Comparison of ENCODE assay signal across 21 cellular contexts in genomic region chr5:946720-947625, GRCh38. TPM values are rescaled to one million over a fixed set of nuclear protein-coding genes. Genes with fewer than 3 reads are reported as not detected.
DNase-seq lines count a peak whose midpoint lies in the region; ATAC-seq, FAIRE-seq and TF ChIP-seq lines count a peak whose summit lies in the region.
"Had no signal": no experiment of that assay in that cellular context is flagged by ENCODE, and none has a peak within 500 bp of the region (broad histone marks: within the 10 kb centered on the region; RNA-seq: fewer than 3 reads in every experiment).

No MANE protein-coding gene starts in this region.

- no TSS peak for BruUV-seq in K562 (replicated peaks; lab: Mats Ljungman, UMichigan)

- no peak overlapping the region for H3K4me3 ChIP-seq in K562
- H3K4me3 ChIP-seq in right lobe of liver, result no peak overlapping the region
- H3K4me3 ChIP-seq: adrenal gland, cardiac muscle cell, psoas muscle, SJCRH30 had no signal

- CTCF ChIA-PET in K562 (lab: Yijun Ruan, JAX; ENCODE audit: low intra/inter-chr PET ratio), result no interaction called here

- DNase-seq in activated T-cell treated with anti-CD3 and anti-CD28 coated beads, Interleukin-2, amount 50 U/mL, for 4 hours, result peak; percentile 1
- DNase-seq in activated T-cell treated with anti-CD3 and anti-CD28 coated beads for 4 hours (no peak), K562 (ENCODE audit: extremely low read depth in 1 of 4, low spot score in 3 of 4) (no peak), right lobe of liver (no peak), type B pancreatic cell (ENCODE audit: extremely low spot score, unreplicated experiment) (no peak), DMS 273 treated with DMSO at 0.1 percent for 48 hours (lab: John Stamatoyannopoulos, UW) (no peak), GDM1 (lab: John Stamatoyannopoulos, UW) (no peak)
- DNase-seq: activated CD4-positive, CD25-positive, alpha-beta regulatory T cell; activated gamma-delta T cell; DMS153; effector CD8-positive, alpha-beta T cell; naive thymus-derived CD8-positive, alpha-beta T cell; NCI-H2081 treated with DMSO at 0.1 percent for 48 hours; SJCRH30 had no signal

- intact Hi-C loops in K562 (cut with micrococcal nuclease) (no loop called here), right lobe of liver (cut with DNase I) (no loop called here)

- H3K27me3 Mint-ChIP-seq in activated T-cell treated with anti-CD3 and anti-CD28 coated beads, Interleukin-2, amount 50 U/mL, for 4 hours (ENCODE audit: low read depth), result peaks cover 70% of the 10 kb centered on the region
- H3K27me3 Mint-ChIP-seq in type B pancreatic cell, result peaks cover 37% of the 10 kb centered on the region

- H3K27ac Mint-ChIP-seq in type B pancreatic cell, result peak overlapping the region; percentile 39
- H3K27ac Mint-ChIP-seq: naive thymus-derived CD8-positive, alpha-beta T cell; stimulated activated effector memory CD8-positive, alpha-beta T cell treated with anti-CD3 and anti-CD28 coated beads, Interleukin-12 subunit alpha, Interleukin-12 subunit beta, amount 100 ng/mL, for 72 hours; T-helper 2 cell treated with Interferon-gamma antibody and Interleukin-4, amounts not matched to agents 5 μg/mL and 100 μg/mL, for 36 hours had no signal

- TF ChIP-seq EP300 in K562 (IDR thresholded peaks at IDR 0.05; ENCODE audit: low read length), result no peak

- no peak overlapping the region for H2AFZ ChIP-seq in K562 (ENCODE audit: low read depth, low read length)

- H3K27me3 ChIP-seq in K562 (ENCODE audit: control insufficient read depth in 2 of 2, insufficient read depth in 2 of 2, low read length in 2 of 2) (peaks cover 25 to 75% of the 10 kb centered on the region in 2 experiments; a peak in 4 of 5 replicates), right lobe of liver (no peaks in the 10 kb centered on the region)
- H3K27me3 ChIP-seq: adrenal gland had no signal

- no peaks in the 10 kb centered on the region for H3K4me1 Mint-ChIP-seq in activated T-cell treated with anti-CD3 and anti-CD28 coated beads, Interleukin-2, amount 50 U/mL, for 4 hours (ENCODE audit: low read depth)
- H3K4me1 Mint-ChIP-seq in type B pancreatic cell (ENCODE audit: unreplicated experiment), result peaks cover 30% of the 10 kb centered on the region
- H3K4me1 Mint-ChIP-seq: stimulated activated effector memory CD8-positive, alpha-beta T cell treated with anti-CD3 and anti-CD28 coated beads, Interleukin-12 subunit alpha, Interleukin-12 subunit beta, amount 100 ng/mL, for 72 hours had no signal

- peaks cover 10% of the 10 kb centered on the region for H4K20me1 ChIP-seq in K562 (replicated peaks; ENCODE audit: control insufficient read depth, insufficient read depth, low read length)

- FAIRE-seq in K562 (lab: Jason Lieb, UNC), result no peak

- H3K9me1 ChIP-seq in K562 (ENCODE audit: control insufficient read depth, insufficient read depth, low read length), result no peaks in the 10 kb centered on the region

- ATAC-seq in activated T-cell treated with anti-CD3 and anti-CD28 coated beads, Interleukin-2, amount 50 U/mL, for 4 hours, result no peak
- ATAC-seq in K562 (no peak), right lobe of liver (peak in 3 of 4 donors; percentile 16 to 33 (median 20)), GM19023 (IDR thresholded peaks at IDR 0.05; ENCODE audit: unreplicated experiment) (no peak)
- ATAC-seq: naive thymus-derived CD8-positive, alpha-beta T cell; psoas muscle; stimulated activated effector memory CD8-positive, alpha-beta T cell treated with anti-CD3 and anti-CD28 coated beads, Interleukin-12 subunit alpha, Interleukin-12 subunit beta, amount 100 ng/mL, for 72 hours had no signal

- no peaks in the 10 kb centered on the region for H3K36me3 Mint-ChIP-seq in activated T-cell treated with anti-CD3 and anti-CD28 coated beads, Interleukin-2, amount 50 U/mL, for 4 hours (ENCODE audit: insufficient read depth)
- no peaks in the 10 kb centered on the region for H3K36me3 Mint-ChIP-seq in type B pancreatic cell
- H3K36me3 Mint-ChIP-seq: stimulated activated effector memory CD8-positive, alpha-beta T cell treated with anti-CD3 and anti-CD28 coated beads, Interleukin-12 subunit alpha, Interleukin-12 subunit beta, amount 100 ng/mL, for 72 hours had no signal

- no peak overlapping the region for H3K4me3 Mint-ChIP-seq in activated T-cell treated with anti-CD3 and anti-CD28 coated beads, Interleukin-2, amount 50 U/mL, for 4 hours
- peak overlapping the region; percentile 45 for H3K4me3 Mint-ChIP-seq in type B pancreatic cell
- H3K4me3 Mint-ChIP-seq: naive thymus-derived CD8-positive, alpha-beta T cell; stimulated activated effector memory CD8-positive, alpha-beta T cell treated with anti-CD3 and anti-CD28 coated beads, Interleukin-12 subunit alpha, Interleukin-12 subunit beta, amount 100 ng/mL, for 72 hours; T-helper 2 cell treated with Interferon-gamma antibody and Interleukin-4, amounts not matched to agents 5 μg/mL and 100 μg/mL, for 36 hours had no signal

- H3K79me2 ChIP-seq in K562 (ENCODE audit: control insufficient read depth, insufficient read depth, low read length), result no peaks in the 10 kb centered on the region

- H3K27ac ChIP-seq in K562 (ENCODE audit: extremely low read depth, low read depth, low read length), result no peak overlapping the region
- H3K27ac ChIP-seq in right lobe of liver, result no peak overlapping the region
- H3K27ac ChIP-seq: C4-2B, cardiac muscle cell, psoas muscle, SJCRH30 had no signal

- 4% methylated on average over 30 of the region's 30 CpGs for WGBS in K562 (ENCODE audit: insufficient coverage, low coverage, missing lambda C conversion rate)
- WGBS in right lobe of liver (ENCODE audit: insufficient coverage, low coverage, low lambda C conversion rate, missing lambda C conversion rate), result 33% methylated on average over 8 of the region's 30 CpGs

- H3K9me3 ChIP-seq in K562 (replicated peaks; ENCODE audit: control insufficient read depth, insufficient read depth, low read depth, low read length) (no peaks in the 10 kb centered on the region), right lobe of liver (no peaks in the 10 kb centered on the region)
- H3K9me3 ChIP-seq: adrenal gland had no signal

- H3K4me1 ChIP-seq in K562 (replicated peaks in 1 of 2; ENCODE audit: control insufficient read depth in 2 of 2, insufficient read depth in 2 of 2, low read length in 2 of 2) (peaks cover 0 to 9% of the 10 kb centered on the region in 2 experiments; a peak in 1 of 5 replicates), right lobe of liver (no peaks in the 10 kb centered on the region)
- H3K4me1 ChIP-seq: psoas muscle had no signal

- no peak for TF ChIP-seq RAD21 in K562 (CRISPR knock-in tag; conservative IDR thresholded peaks at IDR 0.05 in 1 of 2, IDR thresholded peaks at IDR 0.05 in 1 of 2)

- TF ChIP-seq CTCF in K562 (IDR thresholded peaks at IDR 0.05 in 2 of 3, conservative IDR thresholded peaks at IDR 0.05 in 1 of 3; ENCODE audit: insufficient read depth in 2 of 3, low read depth in 1 of 3, low read length in 3 of 3) (no peak), right lobe of liver (IDR thresholded peaks at IDR 0.05) (no peak), type B pancreatic cell (conservative IDR thresholded peaks at IDR 0.05) (no peak)

- no peak for TF ChIP-seq POLR2A in K562 (conservative IDR thresholded peaks at IDR 0.05)
- TF ChIP-seq POLR2A in right lobe of liver (IDR thresholded peaks at IDR 0.05), result no peak

- peak overlapping the region in 1 of 2 experiments; percentile 18; a peak in 1 of 4 replicates for H3K9ac ChIP-seq in K562 (ENCODE audit: insufficient read depth in 1 of 2, low read depth in 2 of 2, low read length in 2 of 2)

- POLR2A ChIA-PET in K562 (lab: Yijun Ruan, JAX), result interaction anchor here (0.6 to 0.7 kb wide), 5 partner anchors 26 to 714 kb away, joined by 3 to 4 read pairs (median 3); no protein-coding TSS in a partner anchor

- H3K9me3 Mint-ChIP-seq in activated T-cell treated with anti-CD3 and anti-CD28 coated beads, Interleukin-2, amount 50 U/mL, for 4 hours, result no peaks in the 10 kb centered on the region
- H3K9me3 Mint-ChIP-seq in type B pancreatic cell, result peaks cover 6% of the 10 kb centered on the region
- H3K9me3 Mint-ChIP-seq: stimulated activated effector memory CD8-positive, alpha-beta T cell treated with anti-CD3 and anti-CD28 coated beads, Interleukin-12 subunit alpha, Interleukin-12 subunit beta, amount 100 ng/mL, for 72 hours had no signal

- in situ Hi-C loops in K562 (cut with MboI), result loop anchor here (25.0 kb wide), 1 partner anchor 690 kb away; no protein-coding TSS in a partner anchor

- no peak overlapping the region for H3K4me2 ChIP-seq in K562 (ENCODE audit: insufficient read depth, low read length)

- H3K36me3 ChIP-seq in K562 (ENCODE audit: control insufficient read depth, insufficient read depth, low read length) (no peaks in the 10 kb centered on the region), right lobe of liver (no peaks in the 10 kb centered on the region)
- H3K36me3 ChIP-seq: adrenal gland, cardiac muscle cell, SJCRH30 had no signal

RNA-seq across cellular contexts. Expression of gene TRIP13, which starts 54.3 kb away (rescaled TPM):
- total RNA-seq in activated T-cell treated with anti-CD3 and anti-CD28 coated beads, Interleukin-2, amount 50 U/mL, for 4 hours, result 10 to 100 TPM; 11.2 to 21.5 (median 18.5) TPM
- 80.8 and 99.7 TPM in 2 replicates for total RNA-seq in K562 (2011; cell fraction: chromatin; rRNA removed; ENCODE audit: low replicate concordance)
- total RNA-seq in K562 (2011; cell fraction: nucleolus; rRNA removed), result 42.2 and 50.7 TPM in 2 replicates
- total RNA-seq in K562 (2011; cell fraction: nucleoplasm; rRNA removed), result 38.0 and 41.1 TPM in 2 replicates
- total RNA-seq in K562 (2014; rRNA removed), result 48.2 and 68.7 TPM in 2 replicates
- total RNA-seq in K562 (2014; rRNA removed; fragmentation: Illumina TruSeq; extraction: Trizol), result 55.2 and 56.8 TPM in 2 replicates
- 45.1 and 50.8 TPM in 2 replicates for total RNA-seq in K562 (2015; rRNA removed; fragmentation: Illumina TruSeq; extraction: Trizol)
- total RNA-seq in K562 (2021), result 50.0 and 53.2 TPM in 2 replicates
- polyA plus RNA-seq in K562 (2011; rRNA removed), result 93.2 and 116 TPM in 2 replicates
- 35.6 and 39.2 TPM in 2 replicates for polyA plus RNA-seq in K562 (2011; cell fraction: cytosol; rRNA removed)
- 107 and 115 TPM in 2 replicates for polyA plus RNA-seq in K562 (2011; cell fraction: nucleus; rRNA removed)
- polyA plus RNA-seq in K562 (2012), result 39.7 and 46.2 TPM in 2 replicates
- polyA plus RNA-seq in K562 (2014; fragmentation: Illumina TruSeq; extraction: Trizol), result 62.6 and 73.0 TPM in 2 replicates
- 10 to 100 TPM; 24.1 to 28.9 TPM for polyA plus RNA-seq in K562 (2014; fragmentation: Nextera tagmentation; extraction: Ambion mirVana)
- 65.2 and 73.4 TPM in 2 replicates for polyA plus RNA-seq in K562 (2014; rRNA removed)
- 74.7 and 79.6 TPM in 2 replicates for polyA minus RNA-seq in K562 (2011; rRNA and poly(A)+ RNA removed)
- polyA minus RNA-seq in K562 (2011; cell fraction: cytosol; rRNA and poly(A)+ RNA removed), result 37.0 and 47.0 TPM in 2 replicates
- 20.7 and 35.1 TPM in 2 replicates for polyA minus RNA-seq in K562 (2011; cell fraction: nucleus; rRNA and poly(A)+ RNA removed)
- total RNA-seq in right lobe of liver, result 1 to 10 TPM in 2 of 6 experiments, under 1 TPM in 4; 0.15 to 3.2 (median 0.70) TPM
- 9.3 and 18.2 TPM in 2 replicates for total RNA-seq in type B pancreatic cell (ENCODE audit: low replicate concordance)

RNA-seq across cellular contexts. Expression of gene BRD9, which starts 54.4 kb away (rescaled TPM):
- 10 to 100 TPM; 60.9 to 67.7 (median 64.6) TPM for total RNA-seq in activated T-cell treated with anti-CD3 and anti-CD28 coated beads, Interleukin-2, amount 50 U/mL, for 4 hours
- 217 and 274 TPM in 2 replicates for total RNA-seq in K562 (2011; cell fraction: chromatin; rRNA removed; ENCODE audit: low replicate concordance)
- 94.6 and 102 TPM in 2 replicates for total RNA-seq in K562 (2011; cell fraction: nucleolus; rRNA removed)
- 114 and 119 TPM in 2 replicates for total RNA-seq in K562 (2011; cell fraction: nucleoplasm; rRNA removed)
- total RNA-seq in K562 (2014; rRNA removed) (52.8 and 58.5 TPM in 2 replicates), K562 (2014; rRNA removed; fragmentation: Illumina TruSeq; extraction: Trizol) (37.9 and 39.5 TPM in 2 replicates), K562 (2015; rRNA removed; fragmentation: Illumina TruSeq; extraction: Trizol) (43.1 and 44.9 TPM in 2 replicates), K562 (2021) (62.3 and 68.7 TPM in 2 replicates), right lobe of liver (10 to 100 TPM; 10.7 to 16.7 (median 13.8) TPM), type B pancreatic cell (ENCODE audit: low replicate concordance) (38.2 and 55.6 TPM in 2 replicates)
- polyA plus RNA-seq in K562 (2011; rRNA removed) (17.3 and 18.0 TPM in 2 replicates), K562 (2014; fragmentation: Illumina TruSeq; extraction: Trizol) (49.7 and 54.7 TPM in 2 replicates), K562 (2014; fragmentation: Nextera tagmentation; extraction: Ambion mirVana) (1 to 10 TPM; 2.4 to 3.7 TPM), K562 (2014; rRNA removed) (51.8 and 56.4 TPM in 2 replicates)
- polyA plus RNA-seq in K562 (2011; cell fraction: cytosol; rRNA removed), result 14.1 and 18.3 TPM in 2 replicates
- 96.2 and 143 TPM in 2 replicates for polyA plus RNA-seq in K562 (2011; cell fraction: nucleus; rRNA removed)
- polyA plus RNA-seq in K562 (2012), result 36.5 and 41.6 TPM in 2 replicates
- 23.4 and 26.6 TPM in 2 replicates for polyA minus RNA-seq in K562 (2011; rRNA and poly(A)+ RNA removed)
- 16.0 and 18.9 TPM in 2 replicates for polyA minus RNA-seq in K562 (2011; cell fraction: cytosol; rRNA and poly(A)+ RNA removed)
- 54.1 and 62.2 TPM in 2 replicates for polyA minus RNA-seq in K562 (2011; cell fraction: nucleus; rRNA and poly(A)+ RNA removed)

Comparison
In these comparisons a context has a peak if more than half of its experiments do, and no peak if none do; other contexts are left out.
1. ATAC-seq: peak in right lobe of liver (3 of 4); none in activated T-cell treated with anti-CD3 and anti-CD28 coated beads, Interleukin-2, amount 50 U/mL, for 4 hours (0 of 2), K562 (single experiment) and GM19023 (single experiment).